In genomic region chr19:582497-583197, GRCh38 we compare ENCODE assay signal across 1 cellular context.
TF ChIP-seq lines count a peak whose summit lies in the region.

No MANE protein-coding gene starts in this region.

TF ChIP-seq in HCT116, 20 proteins besides CTCF, POLR2A, EP300 and RAD21 (continued from another document):
- no peak for TF ChIP-seq JUND (IDR thresholded peaks at IDR 0.05)
- no peak for TF ChIP-seq YY1 (IDR thresholded peaks at IDR 0.05; ENCODE audit: extremely low read depth, insufficient replicate concordance, low read depth, low read length)
